Comparison of ENCODE assay signal across 8 cellular contexts in the genomic region with DNA sequence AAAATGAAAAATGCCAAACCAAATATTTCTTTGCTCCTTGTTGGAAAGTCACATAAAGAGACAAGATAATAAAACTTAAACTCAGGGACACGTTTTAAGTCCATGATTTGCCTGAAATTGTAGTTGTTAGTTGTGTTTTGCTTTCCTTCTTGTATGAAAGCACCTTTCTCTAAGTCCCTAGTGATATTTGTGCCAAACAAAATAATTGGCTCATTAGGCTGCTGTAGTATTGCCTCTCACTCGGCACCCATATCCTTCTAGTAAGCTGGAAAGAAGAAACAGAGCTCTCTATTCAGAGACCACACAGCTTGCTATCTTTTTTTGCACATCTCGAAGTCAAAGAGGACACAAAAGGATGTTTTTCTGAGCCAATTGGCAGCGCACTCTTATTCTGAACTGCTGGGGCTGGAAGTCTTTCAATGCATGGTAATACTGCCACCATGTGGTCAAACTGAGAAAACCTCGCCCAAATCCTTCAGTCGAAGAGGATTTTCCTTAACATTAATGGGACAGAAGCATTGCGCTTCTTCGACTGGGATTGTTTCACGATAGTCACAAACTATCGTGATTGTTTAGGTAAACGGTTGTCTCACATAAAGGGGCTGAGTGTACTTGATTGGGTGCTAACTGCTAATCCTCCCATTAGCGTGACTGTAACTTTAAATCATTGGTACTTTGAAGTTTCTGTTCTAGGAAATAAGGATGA.
DNase-seq lines count a peak whose midpoint lies in the region; ATAC-seq and TF ChIP-seq lines count a peak whose summit lies in the region.

No MANE protein-coding gene starts in this region.

- no peak overlapping the region for H3K4me3 Mint-ChIP-seq in natural killer cell

- no peak overlapping the region for H3K27ac Mint-ChIP-seq in natural killer cell

- no peaks in the 10 kb centered on the region for H3K9me3 Mint-ChIP-seq in natural killer cell

- DNase-seq in DMS114 treated with DMSO at 0.1 percent for 48 hours (lab: John Stamatoyannopoulos, UW; ENCODE audit: unreplicated experiment) (peak; percentile 47), HT1080 (ENCODE audit: low read depth) (peak; percentile 57), NOMO-1 treated with dmso at 0.1 percent for 144 hours (lab: John Stamatoyannopoulos, UW; ENCODE audit: unreplicated experiment) (peak; percentile 8), epithelial cell of proximal tubule (ENCODE audit: low read depth) (peak; percentile 32), natural killer cell (peak; percentile 18), superior temporal gyrus (ENCODE audit: extremely low spot score) (peak; percentile 99)
- peak; percentile 34 for DNase-seq in activated CD8-positive, alpha-beta memory T cell treated with anti-CD3 and anti-CD28 coated beads, Interleukin-2, amount 50 U/mL, for 4 hours

- no peaks in the 10 kb centered on the region for H3K36me3 Mint-ChIP-seq in natural killer cell

- intact Hi-C loops in natural killer cell (cut with micrococcal nuclease), result loop anchor here (1.0 kb wide), 3 partner anchors 776 to 1044 kb away; no protein-coding TSS in a partner anchor

- no peaks in the 10 kb centered on the region for H3K27me3 Mint-ChIP-seq in natural killer cell (ENCODE audit: low read depth in 2 of 2)

- TF ChIP-seq CTCF in epithelial cell of proximal tubule (conservative IDR thresholded peaks at IDR 0.05; ENCODE audit: low read depth, low read length) (peak; percentile 88), natural killer cell (IDR thresholded peaks at IDR 0.05) (peak; percentile 81)

- peak overlapping the region; percentile 30 for H3K4me3 ChIP-seq in epithelial cell of proximal tubule (ENCODE audit: low read depth, low read length)

- ATAC-seq in GM21367 (IDR thresholded peaks at IDR 0.05; ENCODE audit: unreplicated experiment), result peak; percentile 84
- ATAC-seq in natural killer cell, result peak; percentile 55 to 71 (median 59)

- H3K4me1 Mint-ChIP-seq in natural killer cell, result peaks cover 7% of the 10 kb centered on the region in 2 donors

Comparison
In these comparisons a context has a peak if more than half of its experiments do, and no peak if none do; other contexts are left out.
1. Peak in every context shown above with its lines: DNase-seq, ATAC-seq and H3K4me3 ChIP-seq.
2. DNase-seq: peak in every context shown above with its lines; median percentile 99 in superior temporal gyrus; 57 in HT1080; 47 in DMS114 treated with DMSO at 0.1 percent for 48 hours; 34 in activated CD8-positive, alpha-beta memory T cell treated with anti-CD3 and anti-CD28 coated beads, Interleukin-2, amount 50 U/mL, for 4 hours; 32 in epithelial cell of proximal tubule; 18 in natural killer cell; 8 in NOMO-1 treated with dmso at 0.1 percent for 144 hours.